ENCODE assay signal across 10 cellular contexts in the genomic region with DNA sequence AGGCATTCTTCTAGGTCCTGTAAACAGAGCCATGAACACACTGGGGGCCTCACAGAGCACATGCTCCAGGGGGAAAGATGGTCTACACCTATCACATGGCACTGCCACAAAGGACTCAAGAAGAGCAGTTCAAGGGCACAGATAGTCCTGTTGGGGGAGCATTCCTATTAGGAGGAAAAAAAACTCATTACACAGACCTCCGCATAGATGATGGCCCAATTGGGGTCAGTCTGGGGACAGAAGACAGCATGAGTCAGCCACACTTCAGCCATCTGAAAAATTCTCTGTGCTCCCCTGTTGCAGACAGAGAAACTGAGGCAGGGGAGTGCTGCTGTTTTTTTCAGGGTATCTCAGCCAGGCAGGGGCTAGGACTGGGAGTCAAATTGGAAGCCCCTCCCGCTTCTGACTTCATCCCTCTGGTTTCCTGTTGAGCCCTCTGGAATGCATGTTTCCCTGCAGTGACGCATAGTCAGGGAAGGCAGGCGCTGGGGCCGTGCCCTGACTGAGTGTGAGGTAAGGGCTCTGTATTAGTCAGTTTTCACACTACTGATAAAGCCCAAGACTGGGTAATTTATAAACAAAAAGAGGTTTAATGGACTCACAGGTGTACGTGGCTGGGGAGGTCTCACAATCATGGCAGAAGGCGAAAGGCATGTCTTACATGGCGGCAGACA.
DNase-seq lines count a peak whose midpoint lies in the region; FAIRE-seq and TF ChIP-seq lines count a peak whose summit lies in the region.
"Had no signal": no experiment of that assay in that cellular context is flagged by ENCODE, and none has a peak within 500 bp of the region (broad histone marks: within the 10 kb centered on the region; RNA-seq: fewer than 3 reads in every experiment).

No MANE protein-coding gene starts in this region.

- no peaks in the 10 kb centered on the region for H3K27me3 ChIP-seq in esophagus squamous epithelium

- no peaks in the 10 kb centered on the region for H3K9me3 ChIP-seq in esophagus squamous epithelium

- H3K9me3 Mint-ChIP-seq in neural crest cell: peaks cover 8% of the 10 kb centered on the region

- peaks cover 11 to 60% (median 19%) of the 10 kb centered on the region in 3 donors for H3K4me1 ChIP-seq in esophagus squamous epithelium

- H3K4me3 ChIP-seq in esophagus squamous epithelium: no peak overlapping the region

- H3K4me3 Mint-ChIP-seq in neural crest cell: no peak overlapping the region

- H3K27ac Mint-ChIP-seq in neural crest cell (ENCODE audit: unreplicated experiment): peak overlapping the region; percentile 86

- H3K36me3 Mint-ChIP-seq in neural crest cell (ENCODE audit: low read depth): no peaks in the 10 kb centered on the region

- 80 to 90% methylated on average over 4 to 6 of the region's 8 CpGs for WGBS in esophagus squamous epithelium, 2 donors

- TF ChIP-seq POLR2A in esophagus squamous epithelium (IDR thresholded peaks at IDR 0.05): no peak

- no peaks in the 10 kb centered on the region for H3K36me3 ChIP-seq in esophagus squamous epithelium

- H3K4me1 Mint-ChIP-seq in neural crest cell: peaks cover 64% of the 10 kb centered on the region

- intact Hi-C loops in esophagus squamous epithelium (cut with DNase I): no loop called here

- peak; percentile 86 for FAIRE-seq in RCC 7860 (lab: Jason Lieb, UNC)

- DNase-seq in AG09319 (ENCODE audit: extremely low read depth, low read depth) (peak; percentile 73), RCC 7860 (ENCODE audit: low spot score) (peak; percentile 90), esophagus squamous epithelium (lab: John Stamatoyannopoulos, UW) (no peak), neural crest cell (ENCODE audit: low read depth, low spot score) (no peak), NCI-H1694 treated with DMSO at 0.1 percent for 48 hours (lab: John Stamatoyannopoulos, UW) (no peak), NCI-H446 (lab: John Stamatoyannopoulos, UW) (no peak), LoVo (ENCODE audit: low spot score) (no peak)
- DNase-seq in activated effector memory CD4-positive, alpha-beta T cell treated with Interleukin-2 at 50 U/mL for 16 hours: no peak
- DNase-seq: left colon, NCI-H2081 treated with DMSO at 0.1 percent for 48 hours had no signal

- H3K27me3 Mint-ChIP-seq in neural crest cell (ENCODE audit: low read depth): no peaks in the 10 kb centered on the region

- TF ChIP-seq CTCF in AG09319 (IDR thresholded peaks at IDR 0.05; ENCODE audit: low read depth, low read length) (no peak), esophagus squamous epithelium (IDR thresholded peaks at IDR 0.05) (no peak), neural crest cell (conservative IDR thresholded peaks at IDR 0.05) (no peak)

- H3K27ac ChIP-seq in esophagus squamous epithelium: peak overlapping the region; percentile 20 to 82 (median 36)

Comparison
In these comparisons a context has a peak if more than half of its experiments do, and no peak if none do; other contexts are left out.
1. DNase-seq: peak in AG09319 (single experiment) and RCC 7860 (single experiment); none in esophagus squamous epithelium (single experiment), neural crest cell (single experiment), activated effector memory CD4-positive, alpha-beta T cell treated with Interleukin-2 at 50 U/mL for 16 hours (single experiment), NCI-H1694 treated with DMSO at 0.1 percent for 48 hours (single experiment), NCI-H446 (0 of 2) and LoVo (single experiment).